In genomic region chr6:111478064-111478476, GRCh38 we compare ENCODE assay signal across 10 cellular contexts. TPM values are rescaled to one million over a fixed set of nuclear protein-coding genes. Genes with fewer than 3 reads are reported as not detected.
DNase-seq lines count a peak whose midpoint lies in the region; ATAC-seq and TF ChIP-seq lines count a peak whose summit lies in the region.
"Had no signal": no experiment of that assay in that cellular context is flagged by ENCODE, and none has a peak within 500 bp of the region (broad histone marks: within the 10 kb centered on the region; RNA-seq: fewer than 3 reads in every experiment).

No MANE protein-coding gene starts in this region.

- POLR2A ChIA-PET in activated B cell treated with CpG ODN at 0.5 μM for 24 hours (lab: Charles Lee) = interaction anchor here (0.7 to 3.1 kb wide), 6 partner anchors 72 to 257 kb away, joined by 3 to 40 read pairs (median 6); partner anchors contain the start of gene TRAF3IP2

- H3K27ac Mint-ChIP-seq in activated B cell treated with CpG ODN at 0.5 μM for 24 hours = peak overlapping the region; percentile 52

- TF ChIP-seq CTCF in activated B cell treated with CpG ODN at 0.5 μM for 24 hours (IDR thresholded peaks at IDR 0.05) = no peak
- TF ChIP-seq CTCF in dorsolateral prefrontal cortex (IDR thresholded peaks at IDR 0.05 in 54 of 56, conservative IDR thresholded peaks at IDR 0.05 in 2 of 56; ENCODE audit: low read depth in 1 of 56, partially characterized antibody in 56 of 56) = no peak

- no peak overlapping the region for H3K4me3 ChIP-seq in BLaER1
- peak overlapping the region in 1 of 59 donors; percentile 2 for H3K4me3 ChIP-seq in dorsolateral prefrontal cortex
- H3K4me3 ChIP-seq: lower lobe of right lung had no signal

- peaks cover 48% of the 10 kb centered on the region for H3K4me1 ChIP-seq in BLaER1

- no peaks in the 10 kb centered on the region for H3K9me3 ChIP-seq in BLaER1
- H3K9me3 ChIP-seq: lower lobe of right lung had no signal

- ATAC-seq in activated B cell treated with CpG ODN at 0.5 μM for 24 hours (ENCODE audit: low read depth) (no peak), GM19324 (IDR thresholded peaks at IDR 0.05; ENCODE audit: low FRiP score, unreplicated experiment) (no peak)

- CTCF ChIA-PET in activated B cell treated with CpG ODN at 0.5 μM for 24 hours (lab: Charles Lee) = interaction anchor here (0.6 to 2.9 kb wide), 34 partner anchors 11 to 565 kb away, joined by 3 to 86 read pairs (median 4); a partner anchor contains a TSS

- H3K27me3 ChIP-seq in BLaER1 (no peaks in the 10 kb centered on the region), dorsolateral prefrontal cortex (no peaks in the 10 kb centered on the region)

- H3K4me1 Mint-ChIP-seq in activated B cell treated with CpG ODN at 0.5 μM for 24 hours = peaks cover 33% of the 10 kb centered on the region

- peak overlapping the region; percentile 33 for H3K27ac ChIP-seq in BLaER1
- H3K27ac ChIP-seq in dorsolateral prefrontal cortex = no peak overlapping the region
- H3K27ac ChIP-seq: lower lobe of right lung had no signal

- H3K36me3 Mint-ChIP-seq in activated B cell treated with CpG ODN at 0.5 μM for 24 hours (ENCODE audit: low read depth) = peaks cover 3% of the 10 kb centered on the region

- no peaks in the 10 kb centered on the region for H3K9me3 Mint-ChIP-seq in activated B cell treated with CpG ODN at 0.5 μM for 24 hours

- no peaks in the 10 kb centered on the region for H3K27me3 Mint-ChIP-seq in activated B cell treated with CpG ODN at 0.5 μM for 24 hours

- H3K4me3 Mint-ChIP-seq in activated B cell treated with CpG ODN at 0.5 μM for 24 hours = peak overlapping the region; percentile 13

- no peaks in the 10 kb centered on the region for H3K36me3 ChIP-seq in BLaER1
- H3K36me3 ChIP-seq: lower lobe of right lung had no signal

- intact Hi-C loops in activated B cell treated with CpG ODN at 0.5 μM for 24 hours (cut with micrococcal nuclease) (loop anchor here (1.0 to 2.0 kb wide), 6 partner anchors 72 to 467 kb away; a partner anchor contains a TSS), dorsolateral prefrontal cortex (cut with DNase I) (no loop called here)

- H4K20me1 ChIP-seq in BLaER1 = peaks cover 77% of the 10 kb centered on the region

- peak overlapping the region; percentile 73 for H3K4me2 ChIP-seq in BLaER1

- peak overlapping the region; percentile 17; the same call in 1 of the 2 replicates for H3K9ac ChIP-seq in BLaER1

- DNase-seq in Kasumi-1 (lab: John Stamatoyannopoulos, UW) (peak; percentile 13 to 52), activated B cell treated with CpG ODN at 0.5 μM for 24 hours (no peak), kidney glomerular epithelial cell (lab: John Stamatoyannopoulos, UW) (peak; percentile 43), dorsolateral prefrontal cortex (no peak), NCI-H526 (lab: John Stamatoyannopoulos, UW) (no peak), GOT3 (lab: John Stamatoyannopoulos, UW) (no peak)
- DNase-seq: activated gamma-delta T cell, lower lobe of right lung had no signal

RNA-seq across cellular contexts. Expression of gene REV3L, which starts 4.9 kb away (rescaled TPM):
- total RNA-seq in activated B cell treated with CpG ODN at 0.5 μM for 24 hours = 20.0 and 25.3 TPM in 2 replicates
- total RNA-seq in dorsolateral prefrontal cortex = 10 to 100 TPM; 34.5 to 90.2 (median 58.2) TPM

Comparison
In these comparisons a context has a peak if more than half of its experiments do, and no peak if none do; other contexts are left out.
1. DNase-seq: peak in Kasumi-1 (2 of 2) and kidney glomerular epithelial cell (single experiment); none in activated B cell treated with CpG ODN at 0.5 μM for 24 hours (single experiment), dorsolateral prefrontal cortex (0 of 10), NCI-H526 (0 of 2) and GOT3 (single experiment).